8 cellular contexts compared by ENCODE assay signal in the genomic region with DNA sequence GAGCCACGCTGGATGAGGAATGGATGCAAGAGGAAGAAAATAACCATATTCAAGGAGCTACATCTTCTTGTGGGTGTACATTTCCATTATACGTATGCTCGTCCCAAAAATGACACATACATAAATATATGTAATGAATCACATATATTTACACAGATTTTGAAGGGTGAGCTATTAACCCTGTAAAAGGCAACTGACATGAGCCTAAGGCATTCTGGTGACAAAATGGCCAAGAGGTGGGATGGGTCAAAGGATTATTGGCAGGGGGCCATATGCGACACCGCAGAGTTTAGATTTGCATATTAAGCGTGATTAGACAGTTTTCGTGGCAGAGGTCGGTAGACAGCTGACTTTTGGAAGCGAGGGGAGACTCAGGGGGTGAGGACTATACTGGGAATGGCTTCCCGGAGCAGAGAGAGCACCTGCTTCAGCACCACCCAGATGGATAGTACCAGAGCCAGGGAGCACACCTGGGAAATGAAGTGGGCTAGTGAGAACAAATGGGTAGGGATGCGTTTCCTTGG. TPM values are rescaled to one million over a fixed set of nuclear protein-coding genes. Genes with fewer than 3 reads are reported as not detected.
DNase-seq lines count a peak whose midpoint lies in the region; ATAC-seq and TF ChIP-seq lines count a peak whose summit lies in the region.

No MANE protein-coding gene starts in this region.

- H3K9ac ChIP-seq in smooth muscle cell (ENCODE audit: low read depth), result no peak overlapping the region

- ATAC-seq in HG02938 (IDR thresholded peaks at IDR 0.05; ENCODE audit: unreplicated experiment), result no peak

- H3K9me3 ChIP-seq in smooth muscle cell (replicated peaks; ENCODE audit: low read depth), result no peaks in the 10 kb centered on the region

- peaks cover 6% of the 10 kb centered on the region for H3K4me1 ChIP-seq in smooth muscle cell (ENCODE audit: low read depth)

- no peaks in the 10 kb centered on the region for H3K36me3 ChIP-seq in smooth muscle cell (ENCODE audit: low read depth)

- no peak overlapping the region for H2AFZ ChIP-seq in smooth muscle cell (ENCODE audit: low read depth)

- H3K4me3 ChIP-seq in GM12865 (ENCODE audit: low read depth, low read length), result peak overlapping the region; percentile 51
- peak overlapping the region; percentile 58 for H3K4me3 ChIP-seq in smooth muscle cell

- 11% methylated on average over 11 of the region's 11 CpGs for WGBS in smooth muscle cell (ENCODE audit: low lambda C conversion rate)

- no peak for TF ChIP-seq CTCF in GM12865 (IDR thresholded peaks at IDR 0.05; ENCODE audit: insufficient read depth, low read depth, low read length, missing control alignments)
- TF ChIP-seq CTCF in smooth muscle cell (IDR thresholded peaks at IDR 0.05; ENCODE audit: borderline replicate concordance, insufficient read depth, poor library complexity, severe bottlenecking), result no peak

- H3K79me2 ChIP-seq in smooth muscle cell (ENCODE audit: low read depth), result no peaks in the 10 kb centered on the region

- no peaks in the 10 kb centered on the region for H3F3A ChIP-seq in smooth muscle cell (ENCODE audit: low read depth)

- H3K27ac ChIP-seq in angular gyrus (ENCODE audit: low read depth, low read length), result peak overlapping the region; percentile 97
- H3K27ac ChIP-seq in smooth muscle cell (ENCODE audit: low read depth), result no peak overlapping the region

- no peak for DNase-seq in GM12865 (ENCODE audit: low read depth)
- peak; percentile 48 for DNase-seq in NCI-H2081 treated with DMSO at 0.1 percent for 48 hours (lab: John Stamatoyannopoulos, UW)
- peak; percentile 73 for DNase-seq in iPS-NIHi11 (ENCODE audit: low spot score)
- DNase-seq in smooth muscle cell (lab: John Stamatoyannopoulos, UW; ENCODE audit: unreplicated experiment), result no peak
- no peak for DNase-seq in central memory CD4-positive, alpha-beta T cell
- DNase-seq in activated effector memory CD4-positive, alpha-beta T cell treated with Interleukin-2 at 50 U/mL for 16 hours, result no peak

- H4K20me1 ChIP-seq in smooth muscle cell (ENCODE audit: low read depth), result no peaks in the 10 kb centered on the region

- peaks cover 94% of the 10 kb centered on the region for H3K27me3 ChIP-seq in smooth muscle cell (ENCODE audit: low read depth)

- peak overlapping the region; percentile 91 for H3K4me2 ChIP-seq in smooth muscle cell

RNA-seq across cellular contexts. Expression of gene CNRIP1, which starts 0.4 kb away (rescaled TPM):
- 1.7 and 4.3 TPM in 2 replicates for total RNA-seq in smooth muscle cell
- polyA plus RNA-seq in smooth muscle cell, result 2.8 and 3.0 TPM in 2 replicates

RNA-seq across cellular contexts. Expression of gene PLEK, which starts 44.9 kb away (rescaled TPM):
- total RNA-seq in smooth muscle cell, result not detected in 2 replicates
- not detected in 2 replicates for polyA plus RNA-seq in smooth muscle cell

Comparison
In these comparisons a context has a peak if more than half of its experiments do, and no peak if none do; other contexts are left out.
1. DNase-seq: peak in NCI-H2081 treated with DMSO at 0.1 percent for 48 hours (single experiment) and iPS-NIHi11 (single experiment); none in GM12865 (single experiment), smooth muscle cell (single experiment), central memory CD4-positive, alpha-beta T cell (single experiment) and activated effector memory CD4-positive, alpha-beta T cell treated with Interleukin-2 at 50 U/mL for 16 hours (single experiment).